ENCODE assay signal across 20 cellular contexts in the genomic region with DNA sequence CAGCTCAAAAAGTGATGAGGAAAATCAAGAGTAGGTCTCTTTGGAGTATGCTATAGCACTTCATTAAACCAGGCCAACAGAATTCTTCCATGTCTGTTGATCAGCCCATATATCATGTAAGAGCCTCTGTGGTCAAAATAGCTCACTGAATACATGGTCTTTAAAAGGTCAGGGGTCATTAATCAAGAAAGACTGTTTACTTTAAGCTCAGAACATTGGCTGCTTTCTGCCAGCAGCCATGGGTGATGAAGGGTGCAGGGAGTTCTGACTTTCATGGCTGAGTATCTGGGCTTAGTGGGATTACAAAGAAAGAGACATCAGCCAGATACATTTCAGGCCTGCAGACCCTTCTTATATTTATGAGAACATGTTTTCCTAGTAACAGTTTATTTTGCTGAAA. TPM values are rescaled to one million over a fixed set of nuclear protein-coding genes. Genes with fewer than 3 reads are reported as not detected.
"Had no signal": no experiment of that assay in that cellular context is flagged by ENCODE, and none has a peak within 500 bp of the region (broad histone marks: within the 10 kb centered on the region; RNA-seq: fewer than 3 reads in every experiment).

No MANE protein-coding gene starts in this region.

- H3K27me3 ChIP-seq: adrenal gland, breast epithelium, Peyer's patch had no signal

- H3K27ac Mint-ChIP-seq: activated CD8-positive, alpha-beta T cell treated with anti-CD3 and anti-CD28 coated beads for 36 hours; activated naive CD8-positive, alpha-beta T cell treated with anti-CD3 and anti-CD28 coated beads, Interleukin-2, amount 10 ng/mL, durations not matched to agents 7 days and 5 days; T-helper 1 cell treated with Interleukin-12 subunit alpha and Interleukin-12 subunit beta and Interleukin-4 antibody, amounts not matched to agents 30 μg/mL and 1 μg/mL, for 36 hours had no signal

- H3K9me3 Mint-ChIP-seq: activated CD8-positive, alpha-beta T cell treated with anti-CD3 and anti-CD28 coated beads for 36 hours; activated naive CD8-positive, alpha-beta T cell treated with anti-CD3 and anti-CD28 coated beads, Interleukin-2, amount 10 ng/mL, durations not matched to agents 7 days and 5 days; T-helper 1 cell treated with Interleukin-12 subunit alpha and Interleukin-12 subunit beta and Interleukin-4 antibody, amounts not matched to agents 30 μg/mL and 1 μg/mL, for 36 hours had no signal

- H3K4me3 Mint-ChIP-seq: activated CD8-positive, alpha-beta T cell treated with anti-CD3 and anti-CD28 coated beads for 36 hours; activated naive CD8-positive, alpha-beta T cell treated with anti-CD3 and anti-CD28 coated beads, Interleukin-2, amount 10 ng/mL, durations not matched to agents 7 days and 5 days; T-helper 1 cell treated with Interleukin-12 subunit alpha and Interleukin-12 subunit beta and Interleukin-4 antibody, amounts not matched to agents 30 μg/mL and 1 μg/mL, for 36 hours had no signal

- H3K4me3 ChIP-seq: adrenal gland, breast epithelium, Peyer's patch had no signal

- DNase-seq: activated CD4-positive, alpha-beta T cell treated with anti-CD3 and anti-CD28 coated beads for 4 hours; activated CD8-positive, alpha-beta memory T cell treated with anti-CD3 and anti-CD28 coated beads, Interleukin-2, amount 50 U/mL, for 4 hours; activated CD8-positive, alpha-beta T cell treated with anti-CD3 and anti-CD28 coated beads for 36 hours; activated naive CD4-positive, alpha-beta T cell treated with anti-CD3 and anti-CD28 coated beads, Interleukin-2, amount 50 U/mL, for 16 hours; activated naive CD8-positive, alpha-beta T cell treated with anti-CD3 and anti-CD28 coated beads, Interleukin-2, amount 10 ng/mL, durations not matched to agents 7 days and 5 days; adrenal gland; aorta; central memory CD4-positive, alpha-beta T cell; KG1; NCI-H1092; NCI-H1930; NCI-H2171; NCI-H2227 treated with DMSO at 0.1 percent for 48 hours; NCI-H526; Peyer's patch; Right ventricle myocardium superior had no signal

- H3K36me3 ChIP-seq: adrenal gland, breast epithelium, Peyer's patch had no signal

- H3K27ac ChIP-seq: adrenal gland, breast epithelium, Peyer's patch, RWPE1 had no signal

- ATAC-seq: activated CD4-positive, CD25-positive, alpha-beta regulatory T cell treated with anti-CD3 and anti-CD28 coated beads, Interleukin-2, amount 50 U/mL, for 24 hours; activated CD8-positive, alpha-beta T cell treated with anti-CD3 and anti-CD28 coated beads for 36 hours had no signal

- H3K36me3 Mint-ChIP-seq: activated naive CD8-positive, alpha-beta T cell treated with anti-CD3 and anti-CD28 coated beads, Interleukin-2, amount 10 ng/mL, durations not matched to agents 7 days and 5 days had no signal

- H3K9me3 ChIP-seq: adrenal gland, breast epithelium, Peyer's patch had no signal

- H3K4me1 ChIP-seq: breast epithelium, Peyer's patch had no signal

- H3K4me1 Mint-ChIP-seq: activated naive CD8-positive, alpha-beta T cell treated with anti-CD3 and anti-CD28 coated beads, Interleukin-2, amount 10 ng/mL, durations not matched to agents 7 days and 5 days had no signal

RNA-seq across cellular contexts. Expression of a gene that starts 7.1 kb away (rescaled TPM):
- total RNA-seq: activated CD8-positive, alpha-beta T cell treated with anti-CD3 and anti-CD28 coated beads for 36 hours; activated naive CD8-positive, alpha-beta T cell treated with anti-CD3 and anti-CD28 coated beads, Interleukin-2, amount 10 ng/mL, durations not matched to agents 7 days and 5 days; breast epithelium; Peyer's patch had no signal
